ENCODE assay signal across 1 cellular context in genomic region chr6:125707615-125708243, GRCh38.
TF ChIP-seq lines count a peak whose summit lies in the region.

No MANE protein-coding gene starts in this region.

TF ChIP-seq in H1, 55 proteins besides CTCF, POLR2A, EP300 and RAD21 (continued from another document):
- no peak for TF ChIP-seq NANOG (IDR thresholded peaks at IDR 0.05; ENCODE audit: insufficient read depth, low read depth, low read length, poor library complexity, severe bottlenecking)
- no peak for TF ChIP-seq SAP30 (IDR thresholded peaks at IDR 0.05; ENCODE audit: insufficient read depth, insufficient replicate concordance, low read length)
